24 cellular contexts compared by ENCODE assay signal in the genomic region with DNA sequence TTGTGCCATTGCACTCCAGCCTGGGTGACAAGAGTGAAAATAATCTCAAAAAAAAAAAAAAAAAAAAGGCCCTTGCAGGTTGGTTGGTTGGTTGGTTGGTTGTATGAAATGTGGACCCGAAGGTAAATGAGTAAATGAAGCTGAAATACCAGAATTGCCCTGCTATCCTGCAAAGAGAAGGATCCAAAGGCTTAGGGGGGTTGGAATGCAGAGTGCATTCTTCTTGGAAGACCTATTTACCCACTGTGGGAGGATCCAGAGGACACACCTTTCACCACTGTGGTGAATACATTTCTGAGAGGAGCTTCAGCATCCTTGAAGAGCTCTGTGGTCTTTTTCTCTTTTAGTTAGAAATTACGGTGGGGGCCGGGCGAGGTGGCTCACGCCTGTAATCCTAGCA.
"Had no signal": no experiment of that assay in that cellular context is flagged by ENCODE, and none has a peak within 500 bp of the region (broad histone marks: within the 10 kb centered on the region; RNA-seq: fewer than 3 reads in every experiment).

No MANE protein-coding gene starts in this region.

- H3K27ac ChIP-seq: SJSA1, SK-N-MC had no signal

- H3K36me3 ChIP-seq: MG63, SJSA1 had no signal

- ATAC-seq: HepG2, Panc1, Right ventricle myocardium inferior, T-cell had no signal

- H3K9me3 ChIP-seq: MG63, SJSA1 had no signal

- DNase-seq: Karpas-422, KG1, MG63, NCI-H1092, NCI-H1105 treated with DMSO at 0.1 percent for 48 hours, NCI-H1417 treated with DMSO at 0.1 percent for 48 hours, NCI-H146, NCI-H1694 treated with DMSO at 0.1 percent for 48 hours, NCI-H1930, NCI-H2081, NCI-H2107, NCI-H446, NCI-H510A, NCI-H524 treated with DMSO at 0.1 percent for 48 hours, NCI-H69, NCI-H774, SHP77 treated with DMSO at 0.1 percent for 48 hours, SW 1271, T-cell had no signal

- H3K27me3 ChIP-seq: MG63, SJSA1 had no signal

- H3K4me3 ChIP-seq: MG63, SJSA1, SK-N-MC had no signal
